Comparison of ENCODE assay signal across 7 cellular contexts in the genomic region with DNA sequence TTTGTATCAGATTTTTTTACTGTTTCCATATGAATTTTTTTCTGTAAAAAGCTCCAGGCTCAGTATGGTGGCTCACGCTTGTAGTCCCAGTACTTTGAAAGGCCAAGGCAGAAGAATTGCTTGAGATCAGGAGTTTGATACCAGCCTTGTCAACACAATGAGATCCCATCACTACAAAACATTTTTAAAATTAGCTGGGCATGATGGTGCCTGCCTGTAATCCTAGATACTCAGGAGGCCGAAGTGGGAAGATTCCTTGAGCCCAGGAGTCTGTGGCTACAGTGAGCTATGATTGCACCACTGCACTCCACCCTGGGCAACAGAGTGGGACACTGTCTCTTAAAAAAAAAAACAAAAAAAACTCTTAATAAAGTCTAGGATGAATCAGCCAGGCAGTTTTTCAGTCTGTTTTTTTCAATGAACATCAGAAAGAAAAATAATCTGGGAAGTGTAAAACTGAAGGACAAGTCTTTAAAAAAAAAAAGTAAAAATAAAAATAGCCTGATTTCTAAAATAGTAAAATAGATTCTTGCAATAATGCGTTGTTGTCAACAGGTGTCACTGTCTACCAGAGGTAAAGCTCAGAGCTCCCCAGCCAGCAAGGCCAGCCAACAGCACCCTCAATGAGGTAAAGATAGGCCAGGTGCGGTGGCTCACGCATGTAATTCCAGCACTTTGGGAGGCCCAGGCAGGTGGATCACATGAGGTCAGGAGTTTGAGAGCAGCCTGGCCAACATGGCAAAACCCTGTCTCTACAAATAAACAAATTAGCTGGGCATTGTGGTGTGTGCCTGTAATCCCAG. TPM values are rescaled to one million over a fixed set of nuclear protein-coding genes. Genes with fewer than 3 reads are reported as not detected.
DNase-seq lines count a peak whose midpoint lies in the region; ATAC-seq, FAIRE-seq and TF ChIP-seq lines count a peak whose summit lies in the region.

No MANE protein-coding gene starts in this region.

- no peak for ATAC-seq in GM18498 (IDR thresholded peaks at IDR 0.05; ENCODE audit: unreplicated experiment)

- intact Hi-C loops in activated T-helper 2 cell treated with anti-CD3 and anti-CD28 coated beads, Interferon-gamma antibody, Interleukin-2, Interleukin-4, amounts not matched to agents 10 μg/mL and 5 μg/mL and 100 μg/mL, durations not matched to agents 14 hours and 24 hours and 36 hours (cut with micrococcal nuclease): loop anchor here (1.0 to 5.0 kb wide), 2 partner anchors 110 to 177 kb away; no protein-coding TSS in a partner anchor

- H3K9me3 Mint-ChIP-seq in activated T-helper 2 cell treated with anti-CD3 and anti-CD28 coated beads, Interferon-gamma antibody, Interleukin-2, Interleukin-4, amounts not matched to agents 10 μg/mL and 5 μg/mL and 100 μg/mL, durations not matched to agents 14 hours and 24 hours and 36 hours: no peaks in the 10 kb centered on the region

- H3K27ac Mint-ChIP-seq in activated T-helper 2 cell treated with anti-CD3 and anti-CD28 coated beads, Interferon-gamma antibody, Interleukin-2, Interleukin-4, amounts not matched to agents 10 μg/mL and 5 μg/mL and 100 μg/mL, durations not matched to agents 14 hours and 24 hours and 36 hours: no peak overlapping the region

- no peak overlapping the region for H3K4me3 Mint-ChIP-seq in activated T-helper 2 cell treated with anti-CD3 and anti-CD28 coated beads, Interferon-gamma antibody, Interleukin-2, Interleukin-4, amounts not matched to agents 10 μg/mL and 5 μg/mL and 100 μg/mL, durations not matched to agents 14 hours and 24 hours and 36 hours (ENCODE audit: low read depth)

- H3K4me3 ChIP-seq in GM12864 (ENCODE audit: low read depth, low read length): no peak overlapping the region

- peak; percentile 54 for TF ChIP-seq CTCF in GM12864 (IDR thresholded peaks at IDR 0.05; ENCODE audit: low read depth, low read length, missing control alignments)

- DNase-seq in GM12864 (ENCODE audit: low read depth) (no peak), HK-2 (ENCODE audit: unreplicated experiment) (peak; percentile 28), RPMI7951 (ENCODE audit: low read depth) (peak; percentile 35), frontal cortex (ENCODE audit: low spot score in 2 of 2) (peak in 1 of 2 donors; percentile 24), pons (ENCODE audit: low spot score) (peak; percentile 36)
- DNase-seq in activated T-helper 2 cell treated with anti-CD3 and anti-CD28 coated beads, Interferon-gamma antibody, Interleukin-2, Interleukin-4, amounts not matched to agents 10 μg/mL and 5 μg/mL and 100 μg/mL, durations not matched to agents 14 hours and 24 hours and 36 hours (ENCODE audit: low spot score): peak; percentile 25

- H3K36me3 Mint-ChIP-seq in activated T-helper 2 cell treated with anti-CD3 and anti-CD28 coated beads, Interferon-gamma antibody, Interleukin-2, Interleukin-4, amounts not matched to agents 10 μg/mL and 5 μg/mL and 100 μg/mL, durations not matched to agents 14 hours and 24 hours and 36 hours (ENCODE audit: low read depth): no peaks in the 10 kb centered on the region

- H3K4me1 Mint-ChIP-seq in activated T-helper 2 cell treated with anti-CD3 and anti-CD28 coated beads, Interferon-gamma antibody, Interleukin-2, Interleukin-4, amounts not matched to agents 10 μg/mL and 5 μg/mL and 100 μg/mL, durations not matched to agents 14 hours and 24 hours and 36 hours (ENCODE audit: low read depth): peaks cover 8% of the 10 kb centered on the region

- peaks cover 29% of the 10 kb centered on the region for H3K27me3 Mint-ChIP-seq in activated T-helper 2 cell treated with anti-CD3 and anti-CD28 coated beads, Interferon-gamma antibody, Interleukin-2, Interleukin-4, amounts not matched to agents 10 μg/mL and 5 μg/mL and 100 μg/mL, durations not matched to agents 14 hours and 24 hours and 36 hours (ENCODE audit: low read depth)

- peak; percentile 57 for FAIRE-seq in frontal cortex (lab: Jason Lieb, UNC)

RNA-seq across cellular contexts. Expression of gene ATG5, which starts 9.3 kb away (rescaled TPM):
- total RNA-seq in RPMI7951 (2014; rRNA removed; shearing (Covaris generic)): 66.0 and 88.3 TPM in 2 replicates
- 33.1 and 34.7 TPM in 2 replicates for total RNA-seq in activated T-helper 2 cell treated with anti-CD3 and anti-CD28 coated beads, Interferon-gamma antibody, Interleukin-2, Interleukin-4, amounts not matched to agents 10 μg/mL and 5 μg/mL and 100 μg/mL, durations not matched to agents 14 hours and 24 hours and 36 hours
- total RNA-seq in frontal cortex: 87.2 TPM

RNA-seq across cellular contexts. Expression of gene CRYBG1, which starts 25.7 kb away (rescaled TPM):
- 74.4 and 81.6 TPM in 2 replicates for total RNA-seq in RPMI7951 (2014; rRNA removed; shearing (Covaris generic))
- 27.5 and 27.6 TPM in 2 replicates for total RNA-seq in activated T-helper 2 cell treated with anti-CD3 and anti-CD28 coated beads, Interferon-gamma antibody, Interleukin-2, Interleukin-4, amounts not matched to agents 10 μg/mL and 5 μg/mL and 100 μg/mL, durations not matched to agents 14 hours and 24 hours and 36 hours
- total RNA-seq in frontal cortex: under 0.01 TPM

Comparison
In these comparisons a context has a peak if more than half of its experiments do, and no peak if none do; other contexts are left out.
1. RNA of gene CRYBG1, which starts 25.7 kb away (total RNA-seq): 74.4 to 81.6 TPM in RPMI7951 and 27.5 to 27.6 TPM in activated T-helper 2 cell treated with anti-CD3 and anti-CD28 coated beads, Interferon-gamma antibody, Interleukin-2, Interleukin-4, amounts not matched to agents 10 μg/mL and 5 μg/mL and 100 μg/mL, durations not matched to agents 14 hours and 24 hours and 36 hours; under 0.01 TPM in frontal cortex (single experiment); every median in the first group is over 10 times any median in the second.